2 cellular contexts compared by ENCODE assay signal in genomic region chr10:125547010-125547650, GRCh38.
TF ChIP-seq lines count a peak whose summit lies in the region.

No MANE protein-coding gene starts in this region.

TF ChIP-seq in GM23338, 12 proteins besides CTCF, POLR2A, EP300 and RAD21 (continued from another document):
- TF ChIP-seq ETS1 (IDR thresholded peaks at IDR 0.05) (no peak), POLR2AphosphoS5 (IDR thresholded peaks at IDR 0.05; ENCODE audit: low read depth) (no peak), EZH2 (IDR thresholded peaks at IDR 0.05; ENCODE audit: low read depth, unreplicated experiment) (no peak), EZH2phosphoT487 (IDR thresholded peaks at IDR 0.05; ENCODE audit: unreplicated experiment) (no peak), CREB1 (CRISPR knock-in tag; IDR thresholded peaks at IDR 0.05; ENCODE audit: low read depth) (no peak), REST (IDR thresholded peaks at IDR 0.05; ENCODE audit: unreplicated experiment) (no peak), STAT1 (IDR thresholded peaks at IDR 0.05; ENCODE audit: unreplicated experiment) (no peak), NANOG (IDR thresholded peaks at IDR 0.05; ENCODE audit: borderline replicate concordance) (no peak), ZNF462 (CRISPR knock-in tag; IDR thresholded peaks at IDR 0.05) (no peak)

TF ChIP-seq in H1, 55 proteins besides CTCF, POLR2A, EP300 and RAD21 (continued from another document):
- no peak for TF ChIP-seq GABPA (IDR thresholded peaks at IDR 0.05; ENCODE audit: borderline replicate concordance, insufficient read depth, low read length)
- TF ChIP-seq SAP30 (IDR thresholded peaks at IDR 0.05; ENCODE audit: insufficient read depth, insufficient replicate concordance, low read length) = no peak
- no peak for TF ChIP-seq ATF3 (IDR thresholded peaks at IDR 0.05; ENCODE audit: insufficient read depth, low read depth, low read length)
- TF ChIP-seq BRCA1 (IDR thresholded peaks at IDR 0.05; ENCODE audit: low read depth, low read length) = no peak
- TF ChIP-seq ASH2L (IDR thresholded peaks at IDR 0.05; ENCODE audit: low read length) = no peak
- no peak for TF ChIP-seq SP1 (IDR thresholded peaks at IDR 0.05; ENCODE audit: low read depth, low read length)
- no peak for TF ChIP-seq CBX5 (IDR thresholded peaks at IDR 0.05; ENCODE audit: low read depth, low read length)
